ENCODE assay signal across 20 cellular contexts in the genomic region with DNA sequence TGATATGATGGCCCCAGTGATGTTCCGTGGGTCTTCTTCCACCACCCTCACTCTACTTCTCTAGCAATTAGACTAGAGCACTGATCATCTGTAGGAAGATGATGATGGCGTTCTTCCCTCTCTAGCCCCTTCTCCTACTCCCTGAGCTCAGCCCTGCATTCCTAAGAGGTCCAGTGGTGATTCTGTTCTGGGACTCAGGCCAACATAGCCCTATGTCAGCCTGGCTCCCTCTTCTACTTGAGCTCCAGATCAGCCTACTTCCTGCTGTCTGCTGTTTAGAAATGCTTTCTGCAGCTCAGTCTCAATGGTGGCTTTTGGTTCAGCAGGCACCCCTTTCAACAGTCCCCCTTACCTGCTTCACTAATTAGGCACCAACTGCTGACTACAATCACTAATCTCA.
DNase-seq lines count a peak whose midpoint lies in the region; ATAC-seq and TF ChIP-seq lines count a peak whose summit lies in the region.
"Had no signal": no experiment of that assay in that cellular context is flagged by ENCODE, and none has a peak within 500 bp of the region (broad histone marks: within the 10 kb centered on the region; RNA-seq: fewer than 3 reads in every experiment).

No MANE protein-coding gene starts in this region.

- peak overlapping the region; percentile 39 for H3K27ac Mint-ChIP-seq in mesothelial cell of epicardium
- H3K27ac Mint-ChIP-seq: activated naive CD4-positive, alpha-beta T cell treated with anti-CD3 and anti-CD28 coated beads for 36 hours; CD8-positive, alpha-beta T cell had no signal

- peaks cover 14% of the 10 kb centered on the region for H3K9me3 Mint-ChIP-seq in mesothelial cell of epicardium
- H3K9me3 Mint-ChIP-seq: activated naive CD4-positive, alpha-beta T cell treated with anti-CD3 and anti-CD28 coated beads for 36 hours; CD8-positive, alpha-beta T cell; neural crest cell had no signal

- ATAC-seq in GM18909 (IDR thresholded peaks at IDR 0.05; ENCODE audit: poor library complexity, unreplicated experiment) (no peak), GM18867 (IDR thresholded peaks at IDR 0.05; ENCODE audit: unreplicated experiment) (no peak)
- ATAC-seq: CD8-positive, alpha-beta T cell; gastrocnemius medialis; psoas muscle had no signal

- peaks cover 4% of the 10 kb centered on the region for H3K27me3 Mint-ChIP-seq in mesothelial cell of epicardium (ENCODE audit: low read depth)

- peaks cover 12% of the 10 kb centered on the region for H3K4me1 Mint-ChIP-seq in mesothelial cell of epicardium
- H3K4me1 Mint-ChIP-seq: neural crest cell had no signal

- peak; percentile 40 for DNase-seq in AG08396 (ENCODE audit: low spot score)
- DNase-seq in NCI-H226: peak; percentile 46
- peak; percentile 49 for DNase-seq in cerebellar cortex (ENCODE audit: low spot score)
- no peak for DNase-seq in mesothelial cell of epicardium (ENCODE audit: low spot score in 2 of 2, unreplicated experiment in 2 of 2)
- no peak for DNase-seq in GF-D8 (lab: John Stamatoyannopoulos, UW)
- no peak for DNase-seq in NCI-H128 (lab: John Stamatoyannopoulos, UW; ENCODE audit: unreplicated experiment)
- DNase-seq: activated naive CD4-positive, alpha-beta T cell treated with anti-CD3 and anti-CD28 coated beads for 36 hours; activated T-cell treated with anti-CD3 and anti-CD28 coated beads for 4 hours; anterior cingulate cortex; CD8-positive, alpha-beta T cell; gastrocnemius medialis; Karpas-422; midbrain; NCI-H1092 treated with DMSO at 0.1 percent for 48 hours; NCI-H526; psoas muscle; stimulated activated CD4-positive, alpha-beta T cell treated with anti-CD3 and anti-CD28 coated beads, Interleukin-4, amount 100 ng/mL, for 4 hours had no signal

- TF ChIP-seq CTCF in mesothelial cell of epicardium (IDR thresholded peaks at IDR 0.05; ENCODE audit: unreplicated experiment): no peak

- no peaks in the 10 kb centered on the region for H3K36me3 Mint-ChIP-seq in mesothelial cell of epicardium
- H3K36me3 Mint-ChIP-seq: CD8-positive, alpha-beta T cell had no signal

- no peak overlapping the region for H3K4me3 Mint-ChIP-seq in mesothelial cell of epicardium
- H3K4me3 Mint-ChIP-seq: activated naive CD4-positive, alpha-beta T cell treated with anti-CD3 and anti-CD28 coated beads for 36 hours; CD8-positive, alpha-beta T cell; neural crest cell had no signal

Comparison
In these comparisons a context has a peak if more than half of its experiments do, and no peak if none do; other contexts are left out.
1. DNase-seq: peak in AG08396 (single experiment), NCI-H226 (single experiment) and cerebellar cortex (single experiment); none in mesothelial cell of epicardium (0 of 2), GF-D8 (single experiment) and NCI-H128 (single experiment).